ENCODE assay signal across 25 cellular contexts in genomic region chr2:195639238-195639858, GRCh38. TPM values are rescaled to one million over a fixed set of nuclear protein-coding genes. Genes with fewer than 3 reads are reported as not detected.
DNase-seq lines count a peak whose midpoint lies in the region; ATAC-seq, FAIRE-seq and TF ChIP-seq lines count a peak whose summit lies in the region.
"Had no signal": no experiment of that assay in that cellular context is flagged by ENCODE, and none has a peak within 500 bp of the region (broad histone marks: within the 10 kb centered on the region; RNA-seq: fewer than 3 reads in every experiment).

No MANE protein-coding gene starts in this region.

- no peak overlapping the region for H2BK15ac ChIP-seq in IMR-90 (ENCODE audit: low read depth, low read length)

- no peak overlapping the region for H4K91ac ChIP-seq in IMR-90 (ENCODE audit: insufficient read depth, low read depth, low read length)

- H3K4me2 ChIP-seq in HepG2 (ENCODE audit: low read depth, low read length) (no peak overlapping the region), IMR-90 (ENCODE audit: low read depth, low read length) (no peak overlapping the region), K562 (ENCODE audit: insufficient read depth, low read length) (no peak overlapping the region)

- POLR2A ChIA-PET in HepG2 (lab: Yijun Ruan, JAX): no interaction called here
- POLR2A ChIA-PET in IMR-90 (lab: Charles Lee; ENCODE audit: unreplicated experiment): no interaction called here
- POLR2A ChIA-PET in K562 (lab: Yijun Ruan, JAX): no interaction called here

- H2BK5ac ChIP-seq in IMR-90 (ENCODE audit: low read depth, low read length, poor library complexity, severe bottlenecking): no peak overlapping the region

- no peaks in the 10 kb centered on the region for H3K27me3 ChIP-seq in HepG2 (ENCODE audit: control insufficient read depth in 1 of 2, insufficient read depth in 2 of 2, low read length in 2 of 2)
- H3K27me3 ChIP-seq in right lobe of liver: no peaks in the 10 kb centered on the region
- no peaks in the 10 kb centered on the region for H3K27me3 ChIP-seq in IMR-90 (ENCODE audit: control insufficient read depth, insufficient read depth, low read length)
- no peaks in the 10 kb centered on the region for H3K27me3 ChIP-seq in K562 (ENCODE audit: control insufficient read depth in 2 of 2, insufficient read depth in 2 of 2, low read length in 2 of 2)
- H3K27me3 ChIP-seq: BE2C had no signal

- TF ChIP-seq EP300 in HepG2 (IDR thresholded peaks at IDR 0.05; ENCODE audit: low read depth in 2 of 2, low read length in 2 of 2) (no peak), HepG2 (CRISPR knock-in tag; IDR thresholded peaks at IDR 0.05; ENCODE audit: borderline replicate concordance) (no peak), K562 (IDR thresholded peaks at IDR 0.05; ENCODE audit: low read length) (no peak)

- no peak overlapping the region for H2AFZ ChIP-seq in HepG2 (ENCODE audit: low read length)
- H2AFZ ChIP-seq in IMR-90 (replicated peaks; ENCODE audit: low read length, poor library complexity): no peak overlapping the region
- H2AFZ ChIP-seq in K562 (ENCODE audit: low read depth, low read length): no peak overlapping the region
- H2AFZ ChIP-seq: GM23248 had no signal

- H3K4me1 ChIP-seq in HepG2 (ENCODE audit: insufficient read depth, low read length): no peaks in the 10 kb centered on the region
- peaks cover 0 to 10% (median 0%) of the 10 kb centered on the region in 4 donors for H3K4me1 ChIP-seq in right lobe of liver
- no peaks in the 10 kb centered on the region for H3K4me1 ChIP-seq in IMR-90 (ENCODE audit: control insufficient read depth, insufficient read depth, low read length)
- peaks cover 0 to 7% of the 10 kb centered on the region in 2 experiments; a peak in 4 of 5 replicates for H3K4me1 ChIP-seq in K562 (replicated peaks in 1 of 2; ENCODE audit: control insufficient read depth in 2 of 2, insufficient read depth in 2 of 2, low read length in 2 of 2)
- H3K4me1 ChIP-seq: BE2C, HAP-1 had no signal

- no peak overlapping the region for H4K8ac ChIP-seq in IMR-90 (ENCODE audit: low read depth in 2 of 2, low read length in 2 of 2)

- no peaks in the 10 kb centered on the region for H3K79me2 ChIP-seq in HepG2 (ENCODE audit: insufficient read depth, low read length)
- H3K79me2 ChIP-seq in K562 (ENCODE audit: control insufficient read depth, insufficient read depth, low read length): no peaks in the 10 kb centered on the region

- no peaks in the 10 kb centered on the region for H3K79me1 ChIP-seq in IMR-90 (ENCODE audit: low read depth in 1 of 2, low read length in 2 of 2)

- H3K9ac ChIP-seq in HepG2 (ENCODE audit: insufficient read depth, low read depth, low read length): no peak overlapping the region
- H3K9ac ChIP-seq in IMR-90 (ENCODE audit: low read depth, low read length): no peak overlapping the region
- no peak overlapping the region for H3K9ac ChIP-seq in K562 (ENCODE audit: insufficient read depth in 1 of 2, low read depth in 2 of 2, low read length in 2 of 2)
- H3K9ac ChIP-seq: GM23248 had no signal

- no peak for TF ChIP-seq POLR2A in HepG2 (IDR thresholded peaks at IDR 0.05; ENCODE audit: insufficient read depth in 1 of 2, low read depth in 2 of 2, low read length in 2 of 2)
- no peak for TF ChIP-seq POLR2A in right lobe of liver (IDR thresholded peaks at IDR 0.05)
- TF ChIP-seq POLR2A in IMR-90 (IDR thresholded peaks at IDR 0.05; ENCODE audit: low read depth, low read length): no peak
- TF ChIP-seq POLR2A in K562 (conservative IDR thresholded peaks at IDR 0.05): no peak

- peak; percentile 37 for FAIRE-seq in HepG2 (lab: Jason Lieb, UNC)
- FAIRE-seq in K562 (lab: Jason Lieb, UNC): no peak
- FAIRE-seq in D721Med (lab: Jason Lieb, UNC): no peak
- FAIRE-seq: A204.1, GM12891, GM18507, H54 had no signal

- H3K9me1 ChIP-seq in IMR-90 (ENCODE audit: insufficient read depth, low read length): no peaks in the 10 kb centered on the region; the same call in 1 of the 2 replicates
- no peaks in the 10 kb centered on the region for H3K9me1 ChIP-seq in K562 (ENCODE audit: control insufficient read depth, insufficient read depth, low read length)

- H3K14ac ChIP-seq in IMR-90 (replicated peaks; ENCODE audit: low read depth, low read length): no peak overlapping the region

- in situ Hi-C loops in HepG2 (cut with HindIII; ENCODE audit: extremely low pct_ligation_motif_present, low pct_unique_long_range_greater_than_20kb): no loop called here
- in situ Hi-C loops in IMR-90 (cut with MboI; ENCODE audit: low sequenced_read_pairs): no loop called here
- in situ Hi-C loops in K562 (cut with MboI): no loop called here

- H3K9me3 ChIP-seq in HepG2 (ENCODE audit: low read length): no peaks in the 10 kb centered on the region
- no peaks in the 10 kb centered on the region for H3K9me3 ChIP-seq in right lobe of liver
- no peaks in the 10 kb centered on the region for H3K9me3 ChIP-seq in IMR-90 (ENCODE audit: control insufficient read depth, insufficient read depth, low read length)
- no peaks in the 10 kb centered on the region for H3K9me3 ChIP-seq in K562 (replicated peaks; ENCODE audit: control insufficient read depth, insufficient read depth, low read depth, low read length)
- H3K9me3 ChIP-seq: BE2C, HAP-1 had no signal

- intact Hi-C loops in HepG2 (cut with micrococcal nuclease; ENCODE audit: unreplicated experiment) (no loop called here), right lobe of liver (cut with DNase I) (no loop called here), IMR-90 (cut with micrococcal nuclease) (no loop called here), K562 (cut with micrococcal nuclease) (no loop called here)

- no peak for DNase-seq in HepG2 (ENCODE audit: low spot score)
- no peak for DNase-seq in right lobe of liver
- no peak for DNase-seq in IMR-90
- DNase-seq in K562 (ENCODE audit: extremely low read depth in 1 of 4, low spot score in 3 of 4): no peak
- no peak for DNase-seq in kidney glomerular epithelial cell (lab: John Stamatoyannopoulos, UW)
- no peak for DNase-seq in activated gamma-delta T cell treated with Interleukin-2 at 50 U/mL for 16 hours
- DNase-seq in D721Med (ENCODE audit: insufficient read length, low spot score): no peak
- DNase-seq: ACHN; AML-193; BE2C; C1 segment of cervical spinal cord; Calu3; CD4-positive, alpha-beta memory T cell; COR-L47; DMS153; EL; GDM1; GM23248; HFFc6 had no signal

- H4K5ac ChIP-seq in IMR-90 (ENCODE audit: low read depth, low read length): no peak overlapping the region

- TF ChIP-seq RAD21 in HepG2 (CRISPR knock-in tag; IDR thresholded peaks at IDR 0.05) (no peak), IMR-90 (IDR thresholded peaks at IDR 0.05; ENCODE audit: low read length) (no peak), K562 (CRISPR knock-in tag; conservative IDR thresholded peaks at IDR 0.05 in 1 of 2, IDR thresholded peaks at IDR 0.05 in 1 of 2) (no peak)

- ATAC-seq in HepG2 (no peak), right lobe of liver (no peak), IMR-90 (ENCODE audit: low read depth) (no peak), K562 (no peak)

- no peak overlapping the region for H3K18ac ChIP-seq in IMR-90 (ENCODE audit: low read depth, low read length)

- no peak overlapping the region for H3K4me3 ChIP-seq in HepG2 (replicated peaks in 1 of 3; ENCODE audit: insufficient read depth in 1 of 3, low read depth in 2 of 3, low read length in 3 of 3)
- H3K4me3 ChIP-seq in right lobe of liver: no peak overlapping the region
- H3K4me3 ChIP-seq in IMR-90 (ENCODE audit: insufficient read depth, low read depth, low read length): no peak overlapping the region
- H3K4me3 ChIP-seq in K562: no peak overlapping the region
- H3K4me3 ChIP-seq: GM23248, HAP-1 had no signal

- no peak overlapping the region for H3K56ac ChIP-seq in IMR-90 (ENCODE audit: extremely low read depth, insufficient read depth, low read length)

- peak overlapping the region; percentile 61; the same call in 1 of the 2 replicates for H3K23ac ChIP-seq in IMR-90 (ENCODE audit: low read depth, low read length)

- H3K27ac ChIP-seq in HepG2 (ENCODE audit: extremely low read length, insufficient read depth, low read length): no peak overlapping the region
- no peak overlapping the region for H3K27ac ChIP-seq in right lobe of liver
- no peak overlapping the region for H3K27ac ChIP-seq in IMR-90 (ENCODE audit: insufficient read depth, low read length)
- H3K27ac ChIP-seq in K562 (ENCODE audit: extremely low read depth, low read depth, low read length): no peak overlapping the region
- H3K27ac ChIP-seq: 22Rv1, GM23248 had no signal

- 57% methylated on average over 7 of the region's 7 CpGs for WGBS in HepG2 (ENCODE audit: low lambda C conversion rate)
- WGBS in right lobe of liver (ENCODE audit: insufficient coverage, low coverage, low lambda C conversion rate, missing lambda C conversion rate): 85% methylated on average over 7 of the region's 7 CpGs
- WGBS in IMR-90 (ENCODE audit: extremely low coverage in 2 of 2, insufficient read length in 1 of 2), 2 experiments: 100% methylated on average over 1 of the region's 7 CpGs; no CpG with 5 or more reads in 1 of the 2 experiments
- WGBS in K562 (ENCODE audit: insufficient coverage, low coverage, missing lambda C conversion rate): 75% methylated on average over 7 of the region's 7 CpGs

- no peak overlapping the region for H2AK9ac ChIP-seq in IMR-90 (replicated peaks; ENCODE audit: low read depth, low read length, poor library complexity)

- no peaks in the 10 kb centered on the region for H4K20me1 ChIP-seq in HepG2 (ENCODE audit: insufficient read depth, low read length)
- no peaks in the 10 kb centered on the region for H4K20me1 ChIP-seq in IMR-90 (ENCODE audit: insufficient read depth, low read length)
- no peaks in the 10 kb centered on the region for H4K20me1 ChIP-seq in K562 (replicated peaks; ENCODE audit: control insufficient read depth, insufficient read depth, low read length)

- no peak for TF ChIP-seq CTCF in HepG2 (CRISPR knock-in tag; IDR thresholded peaks at IDR 0.05)
- TF ChIP-seq CTCF in right lobe of liver (IDR thresholded peaks at IDR 0.05): no peak
- no peak for TF ChIP-seq CTCF in IMR-90 (conservative IDR thresholded peaks at IDR 0.05; ENCODE audit: low read depth, low read length)
- no peak for TF ChIP-seq CTCF in K562 (IDR thresholded peaks at IDR 0.05 in 2 of 3, conservative IDR thresholded peaks at IDR 0.05 in 1 of 3; ENCODE audit: insufficient read depth in 2 of 3, low read depth in 1 of 3, low read length in 3 of 3)
- no peak for TF ChIP-seq CTCF in D721Med (IDR thresholded peaks at IDR 0.05; ENCODE audit: insufficient read depth, missing control alignments)

- CTCF ChIA-PET in HepG2 (lab: Yijun Ruan, JAX; ENCODE audit: low intra/inter-chr PET ratio, low total read pairs): no interaction called here
- CTCF ChIA-PET in IMR-90 (lab: Yijun Ruan, JAX): no interaction called here
- CTCF ChIA-PET in K562 (lab: Yijun Ruan, JAX; ENCODE audit: low intra/inter-chr PET ratio): no interaction called here

- 0 out of 2 replicates have a peak overlapping the region, but pooled peaks have one; percentile 1 for H3K4ac ChIP-seq in IMR-90 (ENCODE audit: low read depth, low read length)

- no peaks in the 10 kb centered on the region for H3K36me3 ChIP-seq in HepG2 (replicated peaks in 1 of 2; ENCODE audit: control insufficient read depth in 1 of 2, insufficient read depth in 2 of 2, low read length in 2 of 2)
- H3K36me3 ChIP-seq in right lobe of liver: no peaks in the 10 kb centered on the region
- H3K36me3 ChIP-seq in IMR-90 (ENCODE audit: control insufficient read depth, insufficient read depth, low read length): no peaks in the 10 kb centered on the region
- H3K36me3 ChIP-seq in K562 (ENCODE audit: control insufficient read depth, insufficient read depth, low read length): no peaks in the 10 kb centered on the region
- H3K36me3 ChIP-seq: BE2C, HAP-1 had no signal

- dilution Hi-C loops in IMR-90 (cut with HindIII; ENCODE audit: low sequenced_read_pairs, unreplicated experiment): no loop called here

- BruUV-seq in HepG2 (replicated peaks; lab: Mats Ljungman, UMichigan) (no TSS peak), IMR-90 (replicated peaks; lab: Mats Ljungman, UMichigan) (no TSS peak), K562 (replicated peaks; lab: Mats Ljungman, UMichigan) (no TSS peak)

- H2BK20ac ChIP-seq in IMR-90 (ENCODE audit: low read depth, low read length): no peak overlapping the region

- H2BK120ac ChIP-seq in IMR-90 (ENCODE audit: low read depth, low read length): no peak overlapping the region; the same call in 1 of the 2 replicates

- H2AK5ac ChIP-seq in IMR-90 (ENCODE audit: low read depth, low read length): no peak overlapping the region

RNA-seq across cellular contexts. Expression of gene SLC39A10, which starts 17.7 kb away (rescaled TPM):
- total RNA-seq in HepG2 (2016; rRNA removed; fragmentation: Illumina TruSeq; extraction: Trizol) (7.2 and 13.2 TPM in 2 replicates), right lobe of liver (1 to 10 TPM; 3.5 to 5.2 (median 4.6) TPM), IMR-90 (2012; rRNA removed) (64.7 and 92.8 TPM in 2 replicates), K562 (2014; rRNA removed) (16.7 and 20.6 TPM in 2 replicates), K562 (2014; rRNA removed; fragmentation: Illumina TruSeq; extraction: Trizol) (40.1 and 42.6 TPM in 2 replicates), K562 (2015; rRNA removed; fragmentation: Illumina TruSeq; extraction: Trizol) (36.5 and 37.7 TPM in 2 replicates), K562 (2021) (34.8 and 35.5 TPM in 2 replicates)
- total RNA-seq in HepG2 (2016; cell fraction: cytosol; rRNA removed; fragmentation: Illumina TruSeq; extraction: Trizol; ENCODE audit: low read depth): 2.7 and 4.0 TPM in 2 replicates
- total RNA-seq in HepG2 (2016; cell fraction: insoluble cytoplasmic fraction; rRNA removed; fragmentation: Illumina TruSeq; extraction: Trizol): 7.2 and 12.7 TPM in 2 replicates
- total RNA-seq in HepG2 (2016; cell fraction: membrane; rRNA removed; fragmentation: Illumina TruSeq; extraction: Trizol): 3.5 and 4.7 TPM in 2 replicates
- 17.2 and 19.6 TPM in 2 replicates for total RNA-seq in HepG2 (2016; cell fraction: nucleus; rRNA removed; fragmentation: Illumina TruSeq; extraction: Trizol)
- polyA plus RNA-seq in HepG2 (2011; rRNA removed) (21.0 and 21.3 TPM in 2 replicates), IMR-90 (2012; rRNA removed) (12.6 and 17.6 TPM in 2 replicates), K562 (2011; rRNA removed) (34.2 and 37.8 TPM in 2 replicates), K562 (2014; fragmentation: Illumina TruSeq; extraction: Trizol) (20.6 and 23.1 TPM in 2 replicates), K562 (2014; fragmentation: Nextera tagmentation; extraction: Ambion mirVana) (10 to 100 TPM; 14.5 to 18.2 TPM), K562 (2014; rRNA removed) (12.5 and 13.7 TPM in 2 replicates)
- 8.3 and 17.1 TPM in 2 replicates for polyA plus RNA-seq in HepG2 (2011; cell fraction: cytosol; rRNA removed)
- 9.1 and 12.0 TPM in 2 replicates for polyA plus RNA-seq in HepG2 (2011; cell fraction: nucleus; rRNA removed)
- polyA plus RNA-seq in HepG2 (2012): 22.8 and 23.0 TPM in 2 replicates
- polyA plus RNA-seq in HepG2 (2016; cell fraction: cytosol; fragmentation: Illumina TruSeq; extraction: Trizol; ENCODE audit: low read depth): 0.12 and 0.20 TPM in 2 replicates
- polyA plus RNA-seq in HepG2 (2016; cell fraction: insoluble cytoplasmic fraction; fragmentation: Illumina TruSeq; extraction: Trizol; ENCODE audit: low read depth): 3.7 and 3.8 TPM in 2 replicates
- 1.0 and 1.3 TPM in 2 replicates for polyA plus RNA-seq in HepG2 (2016; cell fraction: membrane; fragmentation: Illumina TruSeq; extraction: Trizol; ENCODE audit: low read depth)
- 11.1 TPM in 2 replicates for polyA plus RNA-seq in HepG2 (2016; cell fraction: nucleus; fragmentation: Illumina TruSeq; extraction: Trizol; ENCODE audit: insufficient read depth, low read depth)
- polyA minus RNA-seq in HepG2 (2011; rRNA and poly(A)+ RNA removed; ENCODE audit: low replicate concordance): 53.0 and 116 TPM in 2 replicates
- polyA minus RNA-seq in HepG2 (2011; cell fraction: cytosol; rRNA and poly(A)+ RNA removed): 43.8 and 58.0 TPM in 2 replicates
- 52.9 and 81.2 TPM in 2 replicates for polyA minus RNA-seq in HepG2 (2011; cell fraction: nucleus; rRNA and poly(A)+ RNA removed)
- polyA plus RNA-seq in IMR-90 (2012; cell fraction: cytosol; rRNA removed): 2.4 and 3.2 TPM in 2 replicates
- 10.2 and 75.9 TPM in 2 replicates for polyA plus RNA-seq in IMR-90 (2012; cell fraction: nucleus; rRNA removed; ENCODE audit: low replicate concordance)
- 34.4 and 95.3 TPM in 2 replicates for total RNA-seq in K562 (2011; cell fraction: chromatin; rRNA removed; ENCODE audit: low replicate concordance)
- 38.0 and 44.5 TPM in 2 replicates for total RNA-seq in K562 (2011; cell fraction: nucleolus; rRNA removed)
- total RNA-seq in K562 (2011; cell fraction: nucleoplasm; rRNA removed): 59.2 and 86.5 TPM in 2 replicates
- polyA plus RNA-seq in K562 (2011; cell fraction: cytosol; rRNA removed): 7.7 and 16.7 TPM in 2 replicates
- polyA plus RNA-seq in K562 (2011; cell fraction: nucleus; rRNA removed): 18.3 and 28.9 TPM in 2 replicates
- polyA plus RNA-seq in K562 (2012): 13.0 and 15.7 TPM in 2 replicates
- polyA minus RNA-seq in K562 (2011; rRNA and poly(A)+ RNA removed): 118 and 121 TPM in 2 replicates
- 26.0 and 45.5 TPM in 2 replicates for polyA minus RNA-seq in K562 (2011; cell fraction: cytosol; rRNA and poly(A)+ RNA removed)
- 28.3 and 51.6 TPM in 2 replicates for polyA minus RNA-seq in K562 (2011; cell fraction: nucleus; rRNA and poly(A)+ RNA removed)

Comparison
In these comparisons a context has a peak if more than half of its experiments do, and no peak if none do; other contexts are left out.
1. Of the 241 proteins assayed by ChIP-seq in both HepG2 and K562: peak only in HepG2: MAFF and MAFK; only in K562: MAFG, RFX1 and TRIM24; in both: CEBPB and CEBPG; in neither: 232; mixed calls (peak in some experiments, not most) for 2.